In the genomic region with DNA sequence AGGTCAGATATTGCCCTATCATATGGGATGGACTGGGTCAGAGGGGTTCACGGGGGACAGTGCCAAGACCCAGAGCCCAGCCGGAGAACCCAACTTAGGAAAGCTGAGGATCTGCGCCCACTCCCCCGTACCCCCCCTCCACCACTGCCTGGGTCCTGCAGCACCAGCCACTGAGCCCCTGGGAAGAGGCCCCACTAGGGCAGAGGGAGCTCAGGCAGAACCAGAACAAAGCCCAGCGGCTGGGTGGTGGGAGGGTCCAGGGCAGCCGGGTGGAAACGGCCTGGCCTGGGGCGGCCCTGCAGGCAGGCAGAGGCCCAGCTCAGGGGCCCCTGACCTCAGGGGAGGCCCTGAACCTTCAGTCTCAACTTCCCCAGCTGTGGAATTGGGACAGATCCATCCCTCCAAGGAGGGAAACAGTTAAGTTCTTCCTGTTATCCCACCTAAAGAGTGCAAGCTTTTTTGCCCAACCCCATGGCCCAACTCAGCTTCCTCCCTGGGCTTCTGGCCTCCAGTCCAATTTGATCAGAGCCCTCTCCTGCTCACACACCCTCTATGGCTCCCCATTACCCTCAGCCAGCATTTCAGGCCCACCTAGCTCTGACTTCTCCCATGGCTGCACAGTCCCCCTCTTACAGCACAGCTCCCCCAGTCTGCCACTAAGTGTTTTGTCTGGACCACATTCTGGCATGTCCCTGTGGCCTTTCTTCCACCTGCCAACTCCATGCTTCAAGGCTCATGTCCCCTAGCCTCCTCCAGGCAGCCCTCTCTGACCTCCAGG, we compare ENCODE assay signal across 10 cellular contexts. TPM values are rescaled to one million over a fixed set of nuclear protein-coding genes. Genes with fewer than 3 reads are reported as not detected.
DNase-seq lines count a peak whose midpoint lies in the region; ATAC-seq, FAIRE-seq and TF ChIP-seq lines count a peak whose summit lies in the region.
"Had no signal": no experiment of that assay in that cellular context is flagged by ENCODE, and none has a peak within 500 bp of the region (broad histone marks: within the 10 kb centered on the region; RNA-seq: fewer than 3 reads in every experiment).

No MANE protein-coding gene starts in this region.

- no peaks in the 10 kb centered on the region for H3K9me3 Mint-ChIP-seq in GM23338

- H3K27me3 ChIP-seq in GM23338 (ENCODE audit: insufficient read depth), result no peaks in the 10 kb centered on the region
- H3K27me3 ChIP-seq in hepatocyte, result no peaks in the 10 kb centered on the region
- no peaks in the 10 kb centered on the region for H3K27me3 ChIP-seq in small intestine (ENCODE audit: control insufficient read depth in 2 of 2, insufficient read depth in 2 of 2, low read length in 2 of 2)

- H3K27ac Mint-ChIP-seq in GM23338, result peak overlapping the region; percentile 56; the same call in 1 of the 2 replicates

- H3K9me3 ChIP-seq in hepatocyte (ENCODE audit: low read depth) (no peaks in the 10 kb centered on the region), small intestine (ENCODE audit: control insufficient read depth, low read depth) (no peaks in the 10 kb centered on the region)

- TF ChIP-seq CTCF in GM23338 (conservative IDR thresholded peaks at IDR 0.05; ENCODE audit: low read depth in 2 of 2), result no peak
- TF ChIP-seq CTCF in WI38 (IDR thresholded peaks at IDR 0.05; ENCODE audit: low read depth, low read length), result no peak
- TF ChIP-seq CTCF in hepatocyte (IDR thresholded peaks at IDR 0.05; ENCODE audit: poor library complexity), result no peak

- H3K4me2 ChIP-seq in GM23338 (peak overlapping the region; percentile 93), hepatocyte (peak overlapping the region; percentile 98)

- no peak for FAIRE-seq in small intestine (lab: Jason Lieb, UNC)

- H3K9me2 ChIP-seq in GM23338 (ENCODE audit: insufficient read depth) (no peaks in the 10 kb centered on the region), hepatocyte (replicated peaks; ENCODE audit: insufficient read depth) (no peaks in the 10 kb centered on the region)

- H3F3A ChIP-seq in GM23338 (replicated peaks; ENCODE audit: low read depth), result peaks cover 42% of the 10 kb centered on the region

- peaks cover 15% of the 10 kb centered on the region; the same call in 1 of the 2 replicates for H4K20me1 ChIP-seq in GM23338 (replicated peaks; ENCODE audit: insufficient read depth)
- peaks cover 31% of the 10 kb centered on the region for H4K20me1 ChIP-seq in hepatocyte (ENCODE audit: insufficient read depth, poor library complexity, severe bottlenecking)

- 53% methylated on average over 8 of the region's 8 CpGs for WGBS in hepatocyte (ENCODE audit: low lambda C conversion rate, missing lambda C conversion rate)
- WGBS in small intestine, 3 donors, result 64 to 74% (median 66%) methylated on average over 7 to 8 of the region's 8 CpGs

- H3K4me3 ChIP-seq in GM23338 (peak overlapping the region; percentile 93; the same call in 1 of the 2 replicates), WI38 (ENCODE audit: low read depth, low read length) (peak overlapping the region; percentile 84), hepatocyte (peak overlapping the region; percentile 95), small intestine (ENCODE audit: low read depth in 1 of 2, low read length in 2 of 2) (peak overlapping the region in 1 of 2 donors; percentile 93)

- DNase-seq in GM23338 (ENCODE audit: low spot score), result no peak
- no peak for DNase-seq in hepatocyte (ENCODE audit: low spot score)
- DNase-seq in small intestine, result no peak
- DNase-seq in NOMO-1 (lab: John Stamatoyannopoulos, UW; ENCODE audit: unreplicated experiment in 2 of 2), result no peak
- DNase-seq in SHP77 (lab: John Stamatoyannopoulos, UW), result no peak
- no peak for DNase-seq in NCI-H1092 treated with DMSO at 0.1 percent for 48 hours (lab: John Stamatoyannopoulos, UW)
- no peak for DNase-seq in superior temporal gyrus (ENCODE audit: extremely low spot score)
- DNase-seq: activated effector memory CD4-positive, alpha-beta T cell treated with Interleukin-2 at 50 U/mL for 16 hours; NCI-H187 treated with DMSO at 0.1 percent for 48 hours had no signal

- H3K27ac ChIP-seq in GM23338 (ENCODE audit: low read depth) (no peak overlapping the region), hepatocyte (peak overlapping the region; percentile 86), small intestine (ENCODE audit: low read depth in 1 of 2, low read length in 1 of 2) (peak overlapping the region; percentile 8 to 91)

- H3K4me1 ChIP-seq in GM23338 (ENCODE audit: insufficient read depth) (peaks cover 20% of the 10 kb centered on the region), hepatocyte (ENCODE audit: insufficient read depth) (peaks cover 54% of the 10 kb centered on the region), small intestine (ENCODE audit: control insufficient read depth in 2 of 2, insufficient read depth in 1 of 2, low read depth in 1 of 2, low read length in 1 of 2) (peaks cover 3 to 4% of the 10 kb centered on the region in 2 donors)

- ATAC-seq in GM23338, result no peak

- peaks cover 28% of the 10 kb centered on the region for H3K27me3 Mint-ChIP-seq in GM23338 (ENCODE audit: insufficient read depth, low read depth, poor library complexity)

- peaks cover 22% of the 10 kb centered on the region for H3K36me3 Mint-ChIP-seq in GM23338 (ENCODE audit: low read depth)

- H3K4me1 Mint-ChIP-seq in GM23338, result peaks cover 33% of the 10 kb centered on the region

- H2AFZ ChIP-seq in GM23338 (no peak overlapping the region), hepatocyte (no peak overlapping the region)

- H3K4me3 Mint-ChIP-seq in GM23338, result peak overlapping the region; percentile 94

- H3K79me2 ChIP-seq in GM23338 (replicated peaks; ENCODE audit: insufficient read depth), result peaks cover 60% of the 10 kb centered on the region
- peaks cover 71% of the 10 kb centered on the region for H3K79me2 ChIP-seq in hepatocyte

- H3K36me3 ChIP-seq in GM23338 (ENCODE audit: insufficient read depth) (no peaks in the 10 kb centered on the region), hepatocyte (replicated peaks; ENCODE audit: insufficient read depth, low read depth) (no peaks in the 10 kb centered on the region), small intestine (ENCODE audit: control insufficient read depth in 2 of 2, insufficient read depth in 2 of 2, low read length in 2 of 2) (peaks cover 0 to 12% of the 10 kb centered on the region in 2 donors)

TF ChIP-seq in GM23338, 12 proteins besides CTCF, POLR2A, EP300 and RAD21 (continues in another document):
- TF ChIP-seq, protein P1, sequence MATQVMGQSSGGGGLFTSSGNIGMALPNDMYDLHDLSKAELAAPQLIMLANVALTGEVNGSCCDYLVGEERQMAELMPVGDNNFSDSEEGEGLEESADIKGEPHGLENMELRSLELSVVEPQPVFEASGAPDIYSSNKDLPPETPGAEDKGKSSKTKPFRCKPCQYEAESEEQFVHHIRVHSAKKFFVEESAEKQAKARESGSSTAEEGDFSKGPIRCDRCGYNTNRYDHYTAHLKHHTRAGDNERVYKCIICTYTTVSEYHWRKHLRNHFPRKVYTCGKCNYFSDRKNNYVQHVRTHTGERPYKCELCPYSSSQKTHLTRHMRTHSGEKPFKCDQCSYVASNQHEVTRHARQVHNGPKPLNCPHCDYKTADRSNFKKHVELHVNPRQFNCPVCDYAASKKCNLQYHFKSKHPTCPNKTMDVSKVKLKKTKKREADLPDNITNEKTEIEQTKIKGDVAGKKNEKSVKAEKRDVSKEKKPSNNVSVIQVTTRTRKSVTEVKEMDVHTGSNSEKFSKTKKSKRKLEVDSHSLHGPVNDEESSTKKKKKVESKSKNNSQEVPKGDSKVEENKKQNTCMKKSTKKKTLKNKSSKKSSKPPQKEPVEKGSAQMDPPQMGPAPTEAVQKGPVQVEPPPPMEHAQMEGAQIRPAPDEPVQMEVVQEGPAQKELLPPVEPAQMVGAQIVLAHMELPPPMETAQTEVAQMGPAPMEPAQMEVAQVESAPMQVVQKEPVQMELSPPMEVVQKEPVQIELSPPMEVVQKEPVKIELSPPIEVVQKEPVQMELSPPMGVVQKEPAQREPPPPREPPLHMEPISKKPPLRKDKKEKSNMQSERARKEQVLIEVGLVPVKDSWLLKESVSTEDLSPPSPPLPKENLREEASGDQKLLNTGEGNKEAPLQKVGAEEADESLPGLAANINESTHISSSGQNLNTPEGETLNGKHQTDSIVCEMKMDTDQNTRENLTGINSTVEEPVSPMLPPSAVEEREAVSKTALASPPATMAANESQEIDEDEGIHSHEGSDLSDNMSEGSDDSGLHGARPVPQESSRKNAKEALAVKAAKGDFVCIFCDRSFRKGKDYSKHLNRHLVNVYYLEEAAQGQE (IDR thresholded peaks at IDR 0.05; ENCODE audit: unreplicated experiment), result no peak
- no peak for TF ChIP-seq ZNF114 (CRISPR knock-in tag; IDR thresholded peaks at IDR 0.05)
- TF ChIP-seq CREB1 (CRISPR knock-in tag; IDR thresholded peaks at IDR 0.05; ENCODE audit: low read depth), result no peak
- TF ChIP-seq POLR2AphosphoS5 (IDR thresholded peaks at IDR 0.05; ENCODE audit: low read depth), result no peak
- TF ChIP-seq EZH2 (IDR thresholded peaks at IDR 0.05; ENCODE audit: low read depth, unreplicated experiment), result no peak
- TF ChIP-seq EZH2phosphoT487 (IDR thresholded peaks at IDR 0.05; ENCODE audit: unreplicated experiment), result no peak
- no peak for TF ChIP-seq STAT1 (IDR thresholded peaks at IDR 0.05; ENCODE audit: unreplicated experiment)

RNA-seq across cellular contexts. Expression of gene NR2F6, which starts 3.1 kb away (rescaled TPM):
- 172 and 209 TPM in 2 replicates for total RNA-seq in GM23338 (2014; rRNA removed; shearing (Covaris generic))
- polyA plus RNA-seq in GM23338 (2016; fragmentation: Nextera tagmentation; extraction: Ambion mirVana) (64.0 and 67.4 TPM in 2 replicates), hepatocyte (157 and 169 TPM in 2 replicates), small intestine (10 to 100 TPM; 41.6 to 93.0 (median 87.0) TPM)
- 116 and 133 TPM in 2 replicates for total RNA-seq in hepatocyte

RNA-seq across cellular contexts. Expression of gene OCEL1, which starts 16.6 kb away (rescaled TPM):
- 9.6 and 12.7 TPM in 2 replicates for total RNA-seq in GM23338 (2014; rRNA removed; shearing (Covaris generic))
- polyA plus RNA-seq in GM23338 (2016; fragmentation: Nextera tagmentation; extraction: Ambion mirVana) (47.4 and 50.6 TPM in 2 replicates), hepatocyte (44.7 and 47.7 TPM in 2 replicates), small intestine (10 to 100 TPM; 24.0 to 93.7 (median 58.9) TPM)
- 9.5 and 15.3 TPM in 2 replicates for total RNA-seq in hepatocyte

RNA-seq across cellular contexts. Expression of gene USHBP1, which starts 21.9 kb away (rescaled TPM):
- total RNA-seq in GM23338 (2014; rRNA removed; shearing (Covaris generic)), result 5.2 and 5.6 TPM in 2 replicates
- polyA plus RNA-seq in GM23338 (2016; fragmentation: Nextera tagmentation; extraction: Ambion mirVana), result 4.0 and 4.6 TPM in 2 replicates
- 3.0 TPM in 1 of 2 replicates, not detected in the other for total RNA-seq in hepatocyte
- 0.98 and 1.2 TPM in 2 replicates for polyA plus RNA-seq in hepatocyte
- polyA plus RNA-seq in small intestine, result 1 to 10 TPM in 2 of 3 donors, not detected in 1; 1.4 to 4.7 TPM

RNA-seq across cellular contexts. Expression of gene BABAM1, which starts 24.6 kb away (rescaled TPM):
- 78.1 and 87.8 TPM in 2 replicates for total RNA-seq in GM23338 (2014; rRNA removed; shearing (Covaris generic))
- polyA plus RNA-seq in GM23338 (2016; fragmentation: Nextera tagmentation; extraction: Ambion mirVana), result 88.7 and 95.0 TPM in 2 replicates
- 63.8 and 71.4 TPM in 2 replicates for total RNA-seq in hepatocyte
- 94.1 and 97.9 TPM in 2 replicates for polyA plus RNA-seq in hepatocyte
- polyA plus RNA-seq in small intestine, result 10 to 100 TPM; 75.3 to 82.7 (median 75.4) TPM

RNA-seq across cellular contexts. Expression of gene USE1, which starts 27.5 kb away (rescaled TPM):
- total RNA-seq in GM23338 (2014; rRNA removed; shearing (Covaris generic)), result 13.7 and 15.5 TPM in 2 replicates
- 18.6 and 19.4 TPM in 2 replicates for polyA plus RNA-seq in GM23338 (2016; fragmentation: Nextera tagmentation; extraction: Ambion mirVana)
- total RNA-seq in hepatocyte, result 22.4 and 26.9 TPM in 2 replicates
- 42.6 and 46.7 TPM in 2 replicates for polyA plus RNA-seq in hepatocyte
- polyA plus RNA-seq in small intestine, result 10 to 100 TPM; 33.8 to 40.5 (median 40.5) TPM
